ENCODE assay signal across 2 cellular contexts in the genomic region with DNA sequence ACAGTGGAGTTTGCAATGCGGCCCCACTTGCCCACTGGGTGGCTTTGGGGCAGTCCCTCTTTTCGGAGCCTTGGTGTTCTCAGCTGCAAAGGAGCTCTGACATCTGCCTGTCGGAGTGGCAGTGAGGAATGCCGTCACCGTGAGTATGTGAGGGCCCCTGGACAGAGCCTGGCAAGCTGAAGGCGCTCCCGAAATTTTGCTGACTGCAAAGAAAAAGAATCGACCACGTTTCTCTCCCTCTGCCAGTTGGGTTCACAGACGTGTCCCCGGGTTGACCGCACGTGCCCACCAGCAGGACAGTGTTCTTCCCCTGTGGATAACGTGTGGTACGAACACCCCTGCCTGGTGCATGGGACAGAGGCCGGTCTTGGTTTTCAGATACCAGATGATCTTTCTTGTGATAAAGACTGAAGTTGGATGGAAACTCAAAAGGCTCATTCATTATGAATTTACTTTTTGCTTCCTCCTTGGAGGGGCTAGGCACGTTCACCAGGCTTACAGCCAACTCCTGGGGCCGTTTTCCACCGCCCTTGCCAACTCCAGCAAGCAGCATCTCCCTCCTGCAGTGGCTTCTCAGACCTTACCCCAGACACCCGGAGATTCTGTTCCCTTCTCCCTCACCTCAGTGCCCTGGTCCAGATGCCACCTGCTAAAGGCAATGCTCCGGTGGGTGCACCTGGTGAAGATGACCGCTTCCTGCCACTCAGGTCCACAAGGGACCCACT.
A peak's percentile ranks its signal among the peaks of the same experiment; 100 is the strongest.
TF ChIP-seq lines count a peak whose summit lies in the region.

No MANE protein-coding gene starts in this region.

TF ChIP-seq in A549, 52 proteins besides CTCF, POLR2A, EP300 and RAD21 (continued from another document):
- peak; percentile 76 for TF ChIP-seq MAFK (IDR thresholded peaks at IDR 0.05; ENCODE audit: partially characterized antibody)
- no peak for TF ChIP-seq FOSL2 (IDR thresholded peaks at IDR 0.05)
- no peak for TF ChIP-seq FOSL2 (CRISPR knock-in tag; IDR thresholded peaks at IDR 0.05)
- no peak for TF ChIP-seq RFX5 (IDR thresholded peaks at IDR 0.05)

TF ChIP-seq in IMR-90, 13 proteins besides CTCF, POLR2A, EP300 and RAD21 (continued from another document):
- TF ChIP-seq RCOR1 (IDR thresholded peaks at IDR 0.05; ENCODE audit: insufficient replicate concordance, low read length) (no peak), CHD1 (IDR thresholded peaks at IDR 0.05; ENCODE audit: low read depth, low read length) (no peak), SMC3 (IDR thresholded peaks at IDR 0.05; ENCODE audit: low read depth, low read length) (no peak), MAFK (IDR thresholded peaks at IDR 0.05; ENCODE audit: low read depth, low read length) (peak; percentile 48; the same call in 1 of the 2 replicates)
